In genomic region chr5:119410448-119411170, GRCh38 we compare ENCODE assay signal across 17 cellular contexts. TPM values are rescaled to one million over a fixed set of nuclear protein-coding genes. Genes with fewer than 3 reads are reported as not detected.
A peak's percentile ranks its signal among the peaks of the same experiment; 100 is the strongest.
DNase-seq lines count a peak whose midpoint lies in the region; ATAC-seq, FAIRE-seq and TF ChIP-seq lines count a peak whose summit lies in the region.
"Had no signal": no experiment of that assay in that cellular context is flagged by ENCODE, and none has a peak within 500 bp of the region (broad histone marks: within the 10 kb centered on the region; RNA-seq: fewer than 3 reads in every experiment).

No MANE protein-coding gene starts in this region.

- H2AFZ ChIP-seq in IMR-90 (replicated peaks; ENCODE audit: low read length, poor library complexity) (no peak overlapping the region), mesenchymal stem cell (ENCODE audit: low read depth, low read length) (no peak overlapping the region)

- no peak overlapping the region for H2BK120ac ChIP-seq in IMR-90 (ENCODE audit: low read depth, low read length)
- no peak overlapping the region for H2BK120ac ChIP-seq in mesenchymal stem cell (ENCODE audit: low read depth, low read length)

- H3K9ac ChIP-seq in IMR-90 (ENCODE audit: low read depth, low read length) (no peak overlapping the region), mesenchymal stem cell (ENCODE audit: low read length) (peak overlapping the region; percentile 99)

- no peak overlapping the region; the same call in 1 of the 2 replicates for H3K18ac ChIP-seq in IMR-90 (ENCODE audit: low read depth, low read length)
- H3K18ac ChIP-seq in mesenchymal stem cell (ENCODE audit: low read depth in 1 of 2, low read length in 2 of 2) = no peak overlapping the region

- no peaks in the 10 kb centered on the region for H4K20me1 ChIP-seq in IMR-90 (ENCODE audit: insufficient read depth, low read length)

- H3K4me1 ChIP-seq in IMR-90 (ENCODE audit: control insufficient read depth, insufficient read depth, low read length) = peaks cover 2% of the 10 kb centered on the region
- H3K4me1 ChIP-seq in mesenchymal stem cell (ENCODE audit: control insufficient read depth, insufficient read depth, low read depth, low read length) = peaks cover 4% of the 10 kb centered on the region
- H3K4me1 ChIP-seq in spleen = peaks cover 0 to 67% (median 22%) of the 10 kb centered on the region in 6 donors

- no peaks in the 10 kb centered on the region for H3K9me3 ChIP-seq in IMR-90 (ENCODE audit: control insufficient read depth, insufficient read depth, low read length)
- no peaks in the 10 kb centered on the region for H3K9me3 ChIP-seq in mesenchymal stem cell (ENCODE audit: control insufficient read depth, low read length)
- no peaks in the 10 kb centered on the region for H3K9me3 ChIP-seq in spleen
- H3K9me3 ChIP-seq: gastrocnemius medialis, pancreas, thoracic aorta had no signal

- TF ChIP-seq RAD21 in IMR-90 (IDR thresholded peaks at IDR 0.05; ENCODE audit: low read length) = no peak

- intact Hi-C loops in IMR-90 (cut with micrococcal nuclease) = no loop called here
- intact Hi-C loops in spleen (cut with DNase I; ENCODE audit: low total_unique reads) = loop anchor here (10.0 kb wide), 1 partner anchor 426 kb away; the partner anchor contains the start of gene DTWD2

- H3K27ac ChIP-seq in IMR-90 (ENCODE audit: insufficient read depth, low read length) (no peak overlapping the region), mesenchymal stem cell (ENCODE audit: low read length, poor library complexity, severe bottlenecking) (no peak overlapping the region), spleen (no peak overlapping the region)
- H3K27ac ChIP-seq: gastrocnemius medialis, pancreas had no signal

- ATAC-seq in GM21786 (IDR thresholded peaks at IDR 0.05; ENCODE audit: unreplicated experiment) (peak; percentile 28), IMR-90 (ENCODE audit: low read depth) (no peak; the same call in 1 of the 2 replicates)
- ATAC-seq: gastrocnemius medialis, left colon had no signal

- no TSS peak for BruUV-seq in IMR-90 (replicated peaks; lab: Mats Ljungman, UMichigan)

- H2BK5ac ChIP-seq in IMR-90 (ENCODE audit: low read depth, low read length, poor library complexity, severe bottlenecking) (no peak overlapping the region), mesenchymal stem cell (ENCODE audit: low read depth, low read length, poor library complexity, severe bottlenecking) (no peak overlapping the region)

- TF ChIP-seq CTCF in IMR-90 (conservative IDR thresholded peaks at IDR 0.05; ENCODE audit: low read depth, low read length) = no peak
- no peak for TF ChIP-seq CTCF in spleen (IDR thresholded peaks at IDR 0.05 in 8 of 11, conservative IDR thresholded peaks at IDR 0.05 in 3 of 11)

- 80% methylated on average over 1 of the region's 4 CpGs; no CpG with 5 or more reads in 1 of the 2 experiments for WGBS in IMR-90 (ENCODE audit: extremely low coverage in 2 of 2, insufficient read length in 1 of 2), 2 experiments
- WGBS in mesenchymal stem cell = 95% methylated on average over 4 of the region's 4 CpGs
- 58 to 94% (median 77%) methylated on average over 3 to 4 of the region's 4 CpGs for whole genome bisulfite sequencing in spleen, 5 donors

- dilution Hi-C loops in IMR-90 (cut with HindIII; ENCODE audit: low sequenced_read_pairs, unreplicated experiment) = no loop called here

- H3K56ac ChIP-seq in IMR-90 (ENCODE audit: extremely low read depth, insufficient read depth, low read length) = no peak overlapping the region

- no peak overlapping the region for H3K4me3 ChIP-seq in IMR-90 (ENCODE audit: insufficient read depth, low read depth, low read length)
- H3K4me3 ChIP-seq in mesenchymal stem cell (ENCODE audit: insufficient read depth in 1 of 2, low read depth in 1 of 2, low read length in 2 of 2) = peak overlapping the region in 1 of 2 experiments; percentile 86
- H3K4me3 ChIP-seq in spleen = no peak overlapping the region
- H3K4me3 ChIP-seq: pancreas had no signal

- no peak overlapping the region for H3K23ac ChIP-seq in IMR-90 (ENCODE audit: low read depth, low read length)
- H3K23ac ChIP-seq in mesenchymal stem cell (ENCODE audit: low read length in 2 of 2) = no peak overlapping the region

- no peaks in the 10 kb centered on the region for H3K79me1 ChIP-seq in IMR-90 (ENCODE audit: low read depth in 1 of 2, low read length in 2 of 2)
- H3K79me1 ChIP-seq in mesenchymal stem cell (replicated peaks; ENCODE audit: low read length, poor library complexity, severe bottlenecking) = no peaks in the 10 kb centered on the region

- H3K27me3 ChIP-seq in IMR-90 (ENCODE audit: control insufficient read depth, insufficient read depth, low read length) (peaks cover 7% of the 10 kb centered on the region), mesenchymal stem cell (ENCODE audit: control insufficient read depth in 1 of 2, insufficient read depth in 1 of 2, low read length in 2 of 2) (no peaks in the 10 kb centered on the region), spleen (replicated peaks in 1 of 7) (no peaks in the 10 kb centered on the region)
- H3K27me3 ChIP-seq: gastrocnemius medialis, pancreas had no signal

- no peak overlapping the region for H4K5ac ChIP-seq in IMR-90 (ENCODE audit: low read depth, low read length)

- H3K4me2 ChIP-seq in IMR-90 (ENCODE audit: low read depth, low read length) = no peak overlapping the region
- H3K4me2 ChIP-seq in mesenchymal stem cell (ENCODE audit: low read length, poor library complexity, severe bottlenecking) = no peak overlapping the region

- no peak overlapping the region for H2AK9ac ChIP-seq in IMR-90 (replicated peaks; ENCODE audit: low read depth, low read length, poor library complexity)

- H3K4ac ChIP-seq in IMR-90 (ENCODE audit: low read depth, low read length) (0 out of 2 replicates have a peak overlapping the region, but pooled peaks have one; percentile 2), mesenchymal stem cell (ENCODE audit: low read depth in 1 of 2, low read length in 2 of 2) (no peak overlapping the region)

- H2BK12ac ChIP-seq in mesenchymal stem cell (ENCODE audit: low read length in 2 of 2) = peak overlapping the region in 1 of 2 experiments; percentile 54

- CTCF ChIA-PET in IMR-90 (lab: Yijun Ruan, JAX) (interaction anchor here (0.9 to 3.2 kb wide), 7 partner anchors 10 to 422 kb away, joined by 3 to 31 read pairs (median 4); partner anchors contain the start of gene DTWD2), HEK293T (lab: Yijun Ruan, JAX) (interaction anchor here (0.7 to 3.7 kb wide), 6 partner anchors 10 to 422 kb away, joined by 3 to 44 read pairs (median 6); partner anchors contain the start of gene DTWD2)

- H4K8ac ChIP-seq in IMR-90 (ENCODE audit: low read depth in 2 of 2, low read length in 2 of 2) (no peak overlapping the region), mesenchymal stem cell (ENCODE audit: low read length) (no peak overlapping the region)

- H3K14ac ChIP-seq in IMR-90 (replicated peaks; ENCODE audit: low read depth, low read length) (no peak overlapping the region), mesenchymal stem cell (ENCODE audit: low read length in 2 of 2) (no peak overlapping the region)

- H3K36me3 ChIP-seq in IMR-90 (ENCODE audit: control insufficient read depth, insufficient read depth, low read length) = no peaks in the 10 kb centered on the region
- H3K36me3 ChIP-seq in mesenchymal stem cell (ENCODE audit: control insufficient read depth in 1 of 2, insufficient read depth in 2 of 2, low read depth in 1 of 2, low read length in 2 of 2) = no peaks in the 10 kb centered on the region
- no peaks in the 10 kb centered on the region for H3K36me3 ChIP-seq in spleen
- H3K36me3 ChIP-seq: gastrocnemius medialis, pancreas, thoracic aorta had no signal

- H2AK5ac ChIP-seq in IMR-90 (ENCODE audit: low read depth, low read length) (no peak overlapping the region), mesenchymal stem cell (ENCODE audit: low read length, severe bottlenecking) (peak overlapping the region; percentile 63)

- in situ Hi-C loops in IMR-90 (cut with MboI; ENCODE audit: low sequenced_read_pairs) = loop anchor here (5.0 to 10.0 kb wide), 2 partner anchors 386 to 423 kb away; partner anchors contain the start of gene DTWD2

- FAIRE-seq in GM18507 (lab: Jason Lieb, UNC) = peak; percentile 21
- FAIRE-seq: H1, pancreas had no signal

- peaks cover 3% of the 10 kb centered on the region; the same call in 1 of the 2 replicates for H3K9me1 ChIP-seq in IMR-90 (ENCODE audit: insufficient read depth, low read length)

- no peak for TF ChIP-seq POLR2A in IMR-90 (IDR thresholded peaks at IDR 0.05; ENCODE audit: low read depth, low read length)
- no peak for TF ChIP-seq POLR2A in spleen (IDR thresholded peaks at IDR 0.05)

- POLR2A ChIA-PET in IMR-90 (lab: Charles Lee; ENCODE audit: unreplicated experiment) (interaction anchor here (1.0 kb wide), 1 partner anchor 37 kb away, joined by 3 read pairs; no protein-coding TSS in a partner anchor), HEK293T (lab: Yijun Ruan, JAX) (interaction anchor here (1.0 to 1.6 kb wide), 3 partner anchors 50 to 422 kb away, joined by 3 to 5 read pairs (median 3); partner anchors contain the start of gene DTWD2)

- H2BK15ac ChIP-seq in IMR-90 (ENCODE audit: low read depth, low read length) = no peak overlapping the region
- no peak overlapping the region for H2BK15ac ChIP-seq in mesenchymal stem cell (ENCODE audit: low read depth, poor library complexity, severe bottlenecking)

- no peak overlapping the region for H4K91ac ChIP-seq in IMR-90 (ENCODE audit: insufficient read depth, low read depth, low read length)
- H4K91ac ChIP-seq in mesenchymal stem cell (ENCODE audit: low read length) = no peak overlapping the region

- peak overlapping the region; percentile 27 for H2BK20ac ChIP-seq in IMR-90 (ENCODE audit: low read depth, low read length)

- DNase-seq in GM18507 (ENCODE audit: extremely low spot score, insufficient read length, low read depth) (no peak), IMR-90 (no peak), mesenchymal stem cell (no peak), spleen (no peak), HEK293T (ENCODE audit: extremely low spot score) (no peak), nucleus accumbens (lab: John Stamatoyannopoulos, UW) (no peak), NCI-H146 treated with DMSO at 0.1 percent for 48 hours (lab: John Stamatoyannopoulos, UW; ENCODE audit: unreplicated experiment) (no peak)
- DNase-seq: activated CD8-positive, alpha-beta memory T cell treated with anti-CD3 and anti-CD28 coated beads, Interleukin-2, amount 50 U/mL, for 48 hours; cerebellar nuclear complex; gastrocnemius medialis; left colon; NCI-H146; pancreas; stimulated activated CD4-positive, alpha-beta T cell treated with anti-CD3 and anti-CD28 coated beads, Interleukin-4, amount 100 ng/mL, for 1 hour had no signal

RNA-seq across cellular contexts. Expression of gene HSD17B4, which starts 41.7 kb away (rescaled TPM):
- total RNA-seq in IMR-90 (2012; rRNA removed) = 123 and 154 TPM in 2 replicates
- 81.5 and 95.1 TPM in 2 replicates for polyA plus RNA-seq in IMR-90 (2012; rRNA removed)
- 19.3 and 22.5 TPM in 2 replicates for polyA plus RNA-seq in IMR-90 (2012; cell fraction: cytosol; rRNA removed)
- 15.5 and 85.5 TPM in 2 replicates for polyA plus RNA-seq in IMR-90 (2012; cell fraction: nucleus; rRNA removed; ENCODE audit: low replicate concordance)
- 108 TPM for polyA plus RNA-seq in mesenchymal stem cell (2013, experiment 1 of 2)
- 98.7 TPM for polyA plus RNA-seq in mesenchymal stem cell (2013, experiment 2 of 2)
- 100 to 1,000 TPM; 134 to 190 (median 159) TPM for total RNA-seq in spleen
- polyA plus RNA-seq in spleen = 100 to 1,000 TPM; 135 to 193 (median 149) TPM

RNA-seq across cellular contexts. Expression of gene TNFAIP8, which starts 54.8 kb away (rescaled TPM):
- total RNA-seq in IMR-90 (2012; rRNA removed) (29.9 and 42.5 TPM in 2 replicates), spleen (100 to 1,000 TPM in 4 of 7 donors, 10 to 100 TPM in 3; 71.1 to 113 (median 102) TPM)
- polyA plus RNA-seq in IMR-90 (2012; rRNA removed) (16.2 and 20.3 TPM in 2 replicates), spleen (100 to 1,000 TPM in 2 of 3 donors, 10 to 100 TPM in 1; 91.9 to 123 (median 100) TPM)
- polyA plus RNA-seq in IMR-90 (2012; cell fraction: cytosol; rRNA removed) = 2.1 and 6.1 TPM in 2 replicates
- polyA plus RNA-seq in IMR-90 (2012; cell fraction: nucleus; rRNA removed; ENCODE audit: low replicate concordance) = 1.7 and 6.6 TPM in 2 replicates
- polyA plus RNA-seq in mesenchymal stem cell (2013, experiment 1 of 2) = 14.4 TPM
- polyA plus RNA-seq in mesenchymal stem cell (2013, experiment 2 of 2) = 15.0 TPM
